Comparison of ENCODE assay signal across 26 cellular contexts in genomic region chr2:150409196-150409595, GRCh38.
DNase-seq lines count a peak whose midpoint lies in the region; ATAC-seq and TF ChIP-seq lines count a peak whose summit lies in the region.
"Had no signal": no experiment of that assay in that cellular context is flagged by ENCODE, and none has a peak within 500 bp of the region (broad histone marks: within the 10 kb centered on the region; RNA-seq: fewer than 3 reads in every experiment).

No MANE protein-coding gene starts in this region.

- H3K27me3 Mint-ChIP-seq in activated CD4-positive, alpha-beta T cell treated with anti-CD3 and anti-CD28 coated beads, Interleukin-2, amount 10 ng/mL, durations not matched to agents 24 days and 14 days, result no peaks in the 10 kb centered on the region
- no peaks in the 10 kb centered on the region for H3K27me3 Mint-ChIP-seq in nephron (ENCODE audit: low read depth)
- H3K27me3 Mint-ChIP-seq in activated CD4-positive, alpha-beta memory T cell treated with anti-CD3 and anti-CD28 coated beads, Interleukin-2, amount 10 ng/mL, durations not matched to agents 7 days and 5 days, result no peaks in the 10 kb centered on the region

- no peaks in the 10 kb centered on the region for H3K36me3 ChIP-seq in stomach
- H3K36me3 ChIP-seq: SJSA1 had no signal

- no peaks in the 10 kb centered on the region for H3K36me3 Mint-ChIP-seq in activated CD4-positive, alpha-beta T cell treated with anti-CD3 and anti-CD28 coated beads, Interleukin-2, amount 10 ng/mL, durations not matched to agents 24 days and 14 days (ENCODE audit: low read depth)
- no peaks in the 10 kb centered on the region for H3K36me3 Mint-ChIP-seq in nephron (ENCODE audit: low read depth)
- no peaks in the 10 kb centered on the region for H3K36me3 Mint-ChIP-seq in activated CD4-positive, alpha-beta memory T cell treated with anti-CD3 and anti-CD28 coated beads, Interleukin-2, amount 10 ng/mL, durations not matched to agents 7 days and 5 days (ENCODE audit: low read depth)

- no peaks in the 10 kb centered on the region for H3K4me1 Mint-ChIP-seq in activated CD4-positive, alpha-beta T cell treated with anti-CD3 and anti-CD28 coated beads, Interleukin-2, amount 10 ng/mL, durations not matched to agents 24 days and 14 days
- peaks cover 39% of the 10 kb centered on the region for H3K4me1 Mint-ChIP-seq in nephron
- no peaks in the 10 kb centered on the region for H3K4me1 Mint-ChIP-seq in activated CD4-positive, alpha-beta memory T cell treated with anti-CD3 and anti-CD28 coated beads, Interleukin-2, amount 10 ng/mL, durations not matched to agents 7 days and 5 days

- TF ChIP-seq EP300 in stomach (IDR thresholded peaks at IDR 0.05), result no peak

- TF ChIP-seq POLR2A in stomach (IDR thresholded peaks at IDR 0.05), result no peak

- no peaks in the 10 kb centered on the region for H3K9me3 Mint-ChIP-seq in activated CD4-positive, alpha-beta T cell treated with anti-CD3 and anti-CD28 coated beads, Interleukin-2, amount 10 ng/mL, durations not matched to agents 24 days and 14 days
- no peaks in the 10 kb centered on the region for H3K9me3 Mint-ChIP-seq in nephron
- no peaks in the 10 kb centered on the region for H3K9me3 Mint-ChIP-seq in activated CD4-positive, alpha-beta memory T cell treated with anti-CD3 and anti-CD28 coated beads, Interleukin-2, amount 10 ng/mL, durations not matched to agents 7 days and 5 days

- no peak overlapping the region for H3K27ac ChIP-seq in stomach
- H3K27ac ChIP-seq: 22Rv1, HL-60, SJSA1 had no signal

- no peak for TF ChIP-seq CTCF in nephron (IDR thresholded peaks at IDR 0.05; ENCODE audit: unreplicated experiment in 3 of 3)
- no peak for TF ChIP-seq CTCF in stomach (IDR thresholded peaks at IDR 0.05)

- CTCF ChIA-PET in activated CD4-positive, alpha-beta memory T cell treated with anti-CD3 and anti-CD28 coated beads, Interleukin-2, amount 10 ng/mL, durations not matched to agents 7 days and 5 days (lab: Charles Lee), result no interaction called here

- intact Hi-C loops in activated CD4-positive, alpha-beta T cell treated with anti-CD3 and anti-CD28 coated beads, Interleukin-2, amount 10 ng/mL, durations not matched to agents 24 days and 14 days (cut with micrococcal nuclease), result no loop called here
- intact Hi-C loops in stomach (cut with DNase I; ENCODE audit: low total_unique reads), result no loop called here

- POLR2A ChIA-PET in activated CD4-positive, alpha-beta memory T cell treated with anti-CD3 and anti-CD28 coated beads, Interleukin-2, amount 10 ng/mL, durations not matched to agents 7 days and 5 days (lab: Charles Lee), result no interaction called here

- WGBS in stomach, 5 donors, result 24 to 46% (median 38%) methylated on average over 2 of the region's 2 CpGs

- H3K27ac Mint-ChIP-seq in activated CD4-positive, alpha-beta T cell treated with anti-CD3 and anti-CD28 coated beads, Interleukin-2, amount 10 ng/mL, durations not matched to agents 24 days and 14 days, result no peak overlapping the region
- peak overlapping the region in 2 of 3 experiments; percentile 4 to 25 for H3K27ac Mint-ChIP-seq in nephron
- no peak overlapping the region for H3K27ac Mint-ChIP-seq in activated CD4-positive, alpha-beta memory T cell treated with anti-CD3 and anti-CD28 coated beads, Interleukin-2, amount 10 ng/mL, durations not matched to agents 7 days and 5 days

- H3K9me3 ChIP-seq in stomach, result no peaks in the 10 kb centered on the region
- H3K9me3 ChIP-seq: SJSA1 had no signal

- ATAC-seq in HG03039 (IDR thresholded peaks at IDR 0.05; ENCODE audit: unreplicated experiment), result no peak

- peak; percentile 2 for DNase-seq in activated CD4-positive, alpha-beta T cell treated with anti-CD3 and anti-CD28 coated beads, Interleukin-2, amount 10 ng/mL, durations not matched to agents 24 days and 14 days
- DNase-seq in activated CD4-positive, alpha-beta T cell treated with anti-CD3 and anti-CD28 coated beads for 1 hour, result no peak
- DNase-seq in dermis blood vessel endothelial cell (peak; percentile 29), stomach (peak; percentile 35), inferior parietal cortex (ENCODE audit: extremely low spot score) (no peak)
- DNase-seq in activated CD4-positive, alpha-beta memory T cell treated with anti-CD3 and anti-CD28 coated beads, Interleukin-2, amount 10 ng/mL, durations not matched to agents 7 days and 5 days, result no peak
- DNase-seq: ACHN, DMS53, GOT3, HCEC 1CT, Karpas-422, NCI-H1092, NCI-H1417 treated with DMSO at 0.1 percent for 48 hours, NCI-H187, NCI-H2081 treated with DMSO at 0.1 percent for 48 hours, NCI-H2171, NCI-H226, NCI-H510A, NCI-H69, Right ventricle myocardium superior, RPMI8226 had no signal

- no peaks in the 10 kb centered on the region for H3K27me3 ChIP-seq in stomach
- H3K27me3 ChIP-seq: SJSA1 had no signal

- no peak overlapping the region for H3K4me3 Mint-ChIP-seq in activated CD4-positive, alpha-beta T cell treated with anti-CD3 and anti-CD28 coated beads, Interleukin-2, amount 10 ng/mL, durations not matched to agents 24 days and 14 days
- no peak overlapping the region for H3K4me3 Mint-ChIP-seq in nephron
- no peak overlapping the region for H3K4me3 Mint-ChIP-seq in activated CD4-positive, alpha-beta memory T cell treated with anti-CD3 and anti-CD28 coated beads, Interleukin-2, amount 10 ng/mL, durations not matched to agents 7 days and 5 days

- H3K4me3 ChIP-seq in stomach, result no peak overlapping the region
- H3K4me3 ChIP-seq: SJSA1 had no signal

- no peaks in the 10 kb centered on the region for H3K4me1 ChIP-seq in stomach

Comparison
In these comparisons a context has a peak if more than half of its experiments do, and no peak if none do; other contexts are left out.
1. DNase-seq: peak in activated CD4-positive, alpha-beta T cell treated with anti-CD3 and anti-CD28 coated beads, Interleukin-2, amount 10 ng/mL, durations not matched to agents 24 days and 14 days (single experiment), dermis blood vessel endothelial cell (single experiment) and stomach (single experiment); none in activated CD4-positive, alpha-beta T cell treated with anti-CD3 and anti-CD28 coated beads for 1 hour (single experiment), activated CD4-positive, alpha-beta memory T cell treated with anti-CD3 and anti-CD28 coated beads, Interleukin-2, amount 10 ng/mL, durations not matched to agents 7 days and 5 days (single experiment) and inferior parietal cortex (single experiment).
2. H3K27ac Mint-ChIP-seq: peak in nephron (2 of 3); none in activated CD4-positive, alpha-beta T cell treated with anti-CD3 and anti-CD28 coated beads, Interleukin-2, amount 10 ng/mL, durations not matched to agents 24 days and 14 days (single experiment) and activated CD4-positive, alpha-beta memory T cell treated with anti-CD3 and anti-CD28 coated beads, Interleukin-2, amount 10 ng/mL, durations not matched to agents 7 days and 5 days (single experiment).